Comparison of ENCODE assay signal across 23 cellular contexts in the genomic region with DNA sequence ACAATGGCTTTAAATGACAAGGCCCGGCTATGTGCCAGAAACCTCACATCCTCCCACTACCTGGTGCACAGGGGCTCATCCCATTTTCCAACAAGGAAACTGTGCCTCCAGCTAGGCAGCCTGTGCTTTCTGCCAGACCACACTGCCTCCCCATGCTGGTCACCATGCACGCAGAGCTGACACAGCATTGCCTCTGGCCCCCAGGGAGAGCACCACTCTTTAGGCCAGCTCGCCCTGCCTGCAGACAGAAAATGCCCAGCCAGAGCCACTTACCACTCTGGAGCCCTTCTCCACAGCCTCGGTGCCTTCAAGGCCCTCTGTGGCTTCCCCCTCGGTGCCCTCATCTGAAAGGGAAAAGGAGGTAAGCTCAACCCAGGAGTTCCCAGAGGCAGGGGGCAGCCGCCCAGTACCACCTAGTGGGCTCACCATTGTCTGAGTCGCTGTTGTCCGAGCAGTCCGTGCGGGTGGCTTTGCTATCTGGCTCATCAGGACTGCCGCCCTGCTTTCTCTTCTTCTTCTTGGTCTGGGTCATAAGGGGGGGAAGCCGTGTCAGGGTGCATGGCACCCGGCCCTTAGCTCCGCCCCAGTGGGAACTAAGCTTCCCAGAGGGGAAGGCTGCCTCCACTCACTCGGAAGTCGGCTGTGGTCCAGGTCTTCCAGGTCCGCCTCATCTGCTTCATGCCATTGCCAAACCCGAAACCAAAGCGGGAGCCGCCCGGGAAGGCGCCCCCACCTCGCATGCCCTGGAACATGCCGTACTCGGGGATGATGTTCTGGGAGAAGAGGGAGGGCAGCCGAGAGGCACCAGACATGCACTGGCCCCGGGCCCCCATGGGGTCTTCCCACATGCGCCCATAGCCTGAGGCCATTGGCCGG. TPM values are rescaled to one million over a fixed set of nuclear protein-coding genes. Genes with fewer than 3 reads are reported as not detected.
DNase-seq lines count a peak whose midpoint lies in the region; ATAC-seq, FAIRE-seq and TF ChIP-seq lines count a peak whose summit lies in the region.
"Had no signal": no experiment of that assay in that cellular context is flagged by ENCODE, and none has a peak within 500 bp of the region (broad histone marks: within the 10 kb centered on the region; RNA-seq: fewer than 3 reads in every experiment).

No MANE protein-coding gene starts in this region.

- WGBS in HepG2 (ENCODE audit: low lambda C conversion rate): 94% methylated on average over 19 of the region's 29 CpGs
- WGBS in right lobe of liver (ENCODE audit: insufficient coverage, low coverage, low lambda C conversion rate, missing lambda C conversion rate): 100% methylated on average over 1 of the region's 29 CpGs
- WGBS in trophoblast cell (ENCODE audit: extremely low coverage, insufficient coverage, insufficient read length): no CpG with 5 or more reads among the region's 29 CpGs

- H3K4me3 Mint-ChIP-seq in effector memory CD8-positive, alpha-beta T cell: no peak overlapping the region
- H3K4me3 Mint-ChIP-seq: activated B cell treated with CpG ODN at 0.5 μM for 24 hours; activated T-helper 1 cell treated with anti-CD3 and anti-CD28 coated beads, Interleukin-12 subunit alpha, Interleukin-12 subunit beta, Interleukin-2, Interleukin-4 antibody, amounts not matched to agents 30 ng/mL and 10 ng/mL and 1 ng/mL, durations not matched to agents 14 hours and 24 hours and 36 hours; naive B cell had no signal

- H3K14ac ChIP-seq in trophoblast cell (ENCODE audit: low read length): no peak overlapping the region

- in situ Hi-C loops in HepG2 (cut with HindIII; ENCODE audit: extremely low pct_ligation_motif_present, low pct_unique_long_range_greater_than_20kb): no loop called here

- no peak for TF ChIP-seq CTCF in HepG2 (CRISPR knock-in tag; IDR thresholded peaks at IDR 0.05)
- TF ChIP-seq CTCF in right lobe of liver (IDR thresholded peaks at IDR 0.05): no peak

- no peak for FAIRE-seq in HepG2 (lab: Jason Lieb, UNC)
- FAIRE-seq in H54 (lab: Jason Lieb, UNC): no peak
- FAIRE-seq: astrocyte, urothelium cell line had no signal

- H3K4ac ChIP-seq in trophoblast cell (ENCODE audit: low read depth, low read length): no peak overlapping the region

- H3K4me3 ChIP-seq in HepG2 (replicated peaks in 1 of 3; ENCODE audit: insufficient read depth in 1 of 3, low read depth in 2 of 3, low read length in 3 of 3): no peak overlapping the region
- H3K4me3 ChIP-seq in right lobe of liver: no peak overlapping the region
- no peak overlapping the region for H3K4me3 ChIP-seq in trophoblast cell (ENCODE audit: low read depth, low read length)
- H3K4me3 ChIP-seq: ovary had no signal

- H3K36me3 Mint-ChIP-seq in effector memory CD8-positive, alpha-beta T cell (ENCODE audit: insufficient read depth): peaks cover 62% of the 10 kb centered on the region

- no peak for TF ChIP-seq POLR2A in HepG2 (IDR thresholded peaks at IDR 0.05; ENCODE audit: insufficient read depth in 1 of 2, low read depth in 2 of 2, low read length in 2 of 2)
- no peak for TF ChIP-seq POLR2A in right lobe of liver (IDR thresholded peaks at IDR 0.05)
- no peak for TF ChIP-seq POLR2A in H54 (IDR thresholded peaks at IDR 0.05; ENCODE audit: low read depth, low read length)

- BruUV-seq in HepG2 (replicated peaks; lab: Mats Ljungman, UMichigan): TSS peak; percentile 27

- H2BK120ac ChIP-seq in trophoblast cell (ENCODE audit: insufficient read depth, low read length, poor library complexity): no peak overlapping the region

- peaks cover 7% of the 10 kb centered on the region for H3K4me1 ChIP-seq in HepG2 (ENCODE audit: insufficient read depth, low read length)
- H3K4me1 ChIP-seq in right lobe of liver: peaks cover 0 to 6% (median 0%) of the 10 kb centered on the region in 4 donors
- H3K4me1 ChIP-seq in trophoblast cell (ENCODE audit: control insufficient read depth in 1 of 2, insufficient read depth in 2 of 2, low read length in 2 of 2): no peaks in the 10 kb centered on the region
- H3K4me1 ChIP-seq: foreskin keratinocyte had no signal

- H3K9me3 ChIP-seq in HepG2 (ENCODE audit: low read length): no peaks in the 10 kb centered on the region
- no peaks in the 10 kb centered on the region for H3K9me3 ChIP-seq in right lobe of liver
- H3K9me3 ChIP-seq in trophoblast cell (ENCODE audit: insufficient read depth, low read depth, low read length): no peaks in the 10 kb centered on the region
- H3K9me3 ChIP-seq: ovary had no signal

- H3K27me3 Mint-ChIP-seq in effector memory CD8-positive, alpha-beta T cell: no peaks in the 10 kb centered on the region
- H3K27me3 Mint-ChIP-seq: activated B cell treated with CpG ODN at 0.5 μM for 24 hours, naive B cell had no signal

- no peak overlapping the region for H2BK12ac ChIP-seq in trophoblast cell (ENCODE audit: low read length)

- peak overlapping the region; percentile 9 for H3K18ac ChIP-seq in trophoblast cell (ENCODE audit: low read length)

- H2AK5ac ChIP-seq in trophoblast cell (ENCODE audit: low read length): no peak overlapping the region

- no peak overlapping the region for H4K12ac ChIP-seq in trophoblast cell (ENCODE audit: low read depth, low read length)

- TF ChIP-seq RAD21 in HepG2 (CRISPR knock-in tag; IDR thresholded peaks at IDR 0.05): no peak

- no peak overlapping the region for H3K23ac ChIP-seq in trophoblast cell (ENCODE audit: low read length)

- H2AFZ ChIP-seq in HepG2 (ENCODE audit: low read length) (no peak overlapping the region), trophoblast cell (ENCODE audit: insufficient read depth, low read length, poor library complexity) (no peak overlapping the region)

- no peaks in the 10 kb centered on the region for H3K79me1 ChIP-seq in trophoblast cell (ENCODE audit: low read length)

- no peak for DNase-seq in HepG2 (ENCODE audit: low spot score)
- DNase-seq in right lobe of liver: no peak
- no peak for DNase-seq in effector memory CD8-positive, alpha-beta T cell
- no peak for DNase-seq in trophoblast cell
- no peak for DNase-seq in H54 (ENCODE audit: insufficient read length, low spot score)
- no peak for DNase-seq in NCI-H510A (lab: John Stamatoyannopoulos, UW)
- DNase-seq in OCI-M1 (lab: John Stamatoyannopoulos, UW): no peak
- DNase-seq: activated B cell treated with CpG ODN at 0.5 μM for 24 hours; activated CD4-positive, alpha-beta T cell treated with anti-CD3 and anti-CD28 coated beads, Interleukin-2, amount 50 U/mL, for 4 hours; foreskin keratinocyte; left cardiac atrium; naive B cell; NCI-H2081; NCI-H345; ovary; SHP77 treated with DMSO at 0.1 percent for 48 hours; stimulated activated CD8-positive, alpha-beta memory T cell treated with anti-CD3 and anti-CD28 coated beads, Interleukin-4, amount 100 ng/mL, for 48 hours; SW 1271 had no signal

- H3K27me3 ChIP-seq in HepG2 (ENCODE audit: control insufficient read depth in 1 of 2, insufficient read depth in 2 of 2, low read length in 2 of 2): no peaks in the 10 kb centered on the region
- H3K27me3 ChIP-seq in right lobe of liver: no peaks in the 10 kb centered on the region
- no peaks in the 10 kb centered on the region for H3K27me3 ChIP-seq in trophoblast cell (ENCODE audit: insufficient read depth, low read length)
- H3K27me3 ChIP-seq: foreskin keratinocyte, ovary had no signal

- H4K8ac ChIP-seq in trophoblast cell (ENCODE audit: low read depth, low read length): no peak overlapping the region

- H3K79me2 ChIP-seq in HepG2 (ENCODE audit: insufficient read depth, low read length) (peaks cover 41% of the 10 kb centered on the region), trophoblast cell (ENCODE audit: control insufficient read depth, insufficient read depth, low read length, poor library complexity) (peaks cover 6% of the 10 kb centered on the region)

- no peaks in the 10 kb centered on the region for H3K9me3 Mint-ChIP-seq in effector memory CD8-positive, alpha-beta T cell
- H3K9me3 Mint-ChIP-seq: activated B cell treated with CpG ODN at 0.5 μM for 24 hours; activated naive CD4-positive, alpha-beta T cell treated with anti-CD3 and anti-CD28 coated beads, Interleukin-2, amount 50 U/mL, for 72 hours; activated T-helper 1 cell treated with anti-CD3 and anti-CD28 coated beads, Interleukin-12 subunit alpha, Interleukin-12 subunit beta, Interleukin-2, Interleukin-4 antibody, amounts not matched to agents 30 ng/mL and 10 ng/mL and 1 ng/mL, durations not matched to agents 14 hours and 24 hours and 36 hours; naive B cell had no signal

- peaks cover 16% of the 10 kb centered on the region for H4K20me1 ChIP-seq in HepG2 (ENCODE audit: insufficient read depth, low read length)

- H2BK5ac ChIP-seq in trophoblast cell (ENCODE audit: low read depth, low read length, poor library complexity): no peak overlapping the region

- peak overlapping the region; percentile 49 to 66 for H3K27ac Mint-ChIP-seq in effector memory CD8-positive, alpha-beta T cell
- H3K27ac Mint-ChIP-seq: activated B cell treated with CpG ODN at 0.5 μM for 24 hours; activated T-helper 1 cell treated with anti-CD3 and anti-CD28 coated beads, Interleukin-12 subunit alpha, Interleukin-12 subunit beta, Interleukin-2, Interleukin-4 antibody, amounts not matched to agents 30 ng/mL and 10 ng/mL and 1 ng/mL, durations not matched to agents 14 hours and 24 hours and 36 hours had no signal

- H3K27ac ChIP-seq in HepG2 (ENCODE audit: extremely low read length, insufficient read depth, low read length) (no peak overlapping the region), right lobe of liver (no peak overlapping the region), trophoblast cell (ENCODE audit: low read depth, low read length) (no peak overlapping the region)
- H3K27ac ChIP-seq: foreskin keratinocyte, ovary had no signal

- H3K9ac ChIP-seq in HepG2 (ENCODE audit: insufficient read depth, low read depth, low read length): no peak overlapping the region
- no peak overlapping the region for H3K9ac ChIP-seq in trophoblast cell (ENCODE audit: low read length)

- CTCF ChIA-PET in HepG2 (lab: Yijun Ruan, JAX; ENCODE audit: low intra/inter-chr PET ratio, low total read pairs): no interaction called here

- POLR2A ChIA-PET in HepG2 (lab: Yijun Ruan, JAX): no interaction called here

- ATAC-seq in HepG2 (no peak), right lobe of liver (no peak), HG03280 (IDR thresholded peaks at IDR 0.05; ENCODE audit: unreplicated experiment) (no peak)
- ATAC-seq in effector memory CD8-positive, alpha-beta T cell (replicated peaks): no peak
- ATAC-seq: foreskin keratinocyte, left cardiac atrium had no signal

- peaks cover 19 to 29% of the 10 kb centered on the region in 2 donors for H3K4me1 Mint-ChIP-seq in effector memory CD8-positive, alpha-beta T cell (ENCODE audit: low read depth in 2 of 2)

- no peak overlapping the region for H3K4me2 ChIP-seq in HepG2 (ENCODE audit: low read depth, low read length)
- H3K4me2 ChIP-seq in trophoblast cell (ENCODE audit: low read length): no peak overlapping the region

- H3K36me3 ChIP-seq in HepG2 (replicated peaks in 1 of 2; ENCODE audit: control insufficient read depth in 1 of 2, insufficient read depth in 2 of 2, low read length in 2 of 2) (peaks cover 58 to 88% of the 10 kb centered on the region in 2 experiments), right lobe of liver (peaks cover 4 to 76% (median 37%) of the 10 kb centered on the region in 4 donors), trophoblast cell (ENCODE audit: control insufficient read depth in 1 of 2, insufficient read depth in 2 of 2, low read length in 2 of 2) (peaks cover 77 to 82% of the 10 kb centered on the region in 2 experiments)
- H3K36me3 ChIP-seq: ovary had no signal

- intact Hi-C loops in HepG2 (cut with micrococcal nuclease; ENCODE audit: unreplicated experiment) (no loop called here), right lobe of liver (cut with DNase I) (no loop called here)

- TF ChIP-seq EP300 in HepG2 (IDR thresholded peaks at IDR 0.05; ENCODE audit: low read depth in 2 of 2, low read length in 2 of 2) (no peak), HepG2 (CRISPR knock-in tag; IDR thresholded peaks at IDR 0.05; ENCODE audit: borderline replicate concordance) (no peak)

- no peak overlapping the region for H4K91ac ChIP-seq in trophoblast cell (ENCODE audit: low read depth, low read length)

RNA-seq across cellular contexts. Expression of gene AKAP8L, which starts 18.0 kb away (rescaled TPM):
- total RNA-seq in HepG2 (2016; rRNA removed; fragmentation: Illumina TruSeq; extraction: Trizol) (27.3 and 48.2 TPM in 2 replicates), right lobe of liver (10 to 100 TPM; 27.4 to 69.4 (median 49.6) TPM)
- total RNA-seq in HepG2 (2016; cell fraction: cytosol; rRNA removed; fragmentation: Illumina TruSeq; extraction: Trizol; ENCODE audit: low read depth): 42.8 and 43.6 TPM in 2 replicates
- 28.1 and 49.6 TPM in 2 replicates for total RNA-seq in HepG2 (2016; cell fraction: insoluble cytoplasmic fraction; rRNA removed; fragmentation: Illumina TruSeq; extraction: Trizol)
- 19.3 and 21.1 TPM in 2 replicates for total RNA-seq in HepG2 (2016; cell fraction: membrane; rRNA removed; fragmentation: Illumina TruSeq; extraction: Trizol)
- total RNA-seq in HepG2 (2016; cell fraction: nucleus; rRNA removed; fragmentation: Illumina TruSeq; extraction: Trizol): 58.1 and 60.2 TPM in 2 replicates
- polyA plus RNA-seq in HepG2 (2011; rRNA removed): 49.6 and 63.4 TPM in 2 replicates
- 25.4 and 26.0 TPM in 2 replicates for polyA plus RNA-seq in HepG2 (2011; cell fraction: cytosol; rRNA removed)
- polyA plus RNA-seq in HepG2 (2011; cell fraction: nucleus; rRNA removed): 267 and 311 TPM in 2 replicates
- 54.1 and 55.4 TPM in 2 replicates for polyA plus RNA-seq in HepG2 (2012)
- 3.5 and 4.1 TPM in 2 replicates for polyA plus RNA-seq in HepG2 (2016; cell fraction: cytosol; fragmentation: Illumina TruSeq; extraction: Trizol; ENCODE audit: low read depth)
- 25.4 and 30.1 TPM in 2 replicates for polyA plus RNA-seq in HepG2 (2016; cell fraction: insoluble cytoplasmic fraction; fragmentation: Illumina TruSeq; extraction: Trizol; ENCODE audit: low read depth)
- polyA plus RNA-seq in HepG2 (2016; cell fraction: membrane; fragmentation: Illumina TruSeq; extraction: Trizol; ENCODE audit: low read depth): 5.6 and 6.0 TPM in 2 replicates
- polyA plus RNA-seq in HepG2 (2016; cell fraction: nucleus; fragmentation: Illumina TruSeq; extraction: Trizol; ENCODE audit: insufficient read depth, low read depth): 142 and 146 TPM in 2 replicates
- polyA minus RNA-seq in HepG2 (2011; rRNA and poly(A)+ RNA removed; ENCODE audit: low replicate concordance): 57.8 and 104 TPM in 2 replicates
- 22.7 and 31.4 TPM in 2 replicates for polyA minus RNA-seq in HepG2 (2011; cell fraction: cytosol; rRNA and poly(A)+ RNA removed)
- polyA minus RNA-seq in HepG2 (2011; cell fraction: nucleus; rRNA and poly(A)+ RNA removed): 67.1 and 87.6 TPM in 2 replicates
- polyA plus RNA-seq in trophoblast cell (2013): 92.6 and 94.5 TPM in 2 replicates

RNA-seq across cellular contexts. Expression of gene AKAP8, which starts 21.2 kb away (rescaled TPM):
- 21.2 and 22.1 TPM in 2 replicates for total RNA-seq in HepG2 (2016; rRNA removed; fragmentation: Illumina TruSeq; extraction: Trizol)
- 3.7 and 3.8 TPM in 2 replicates for total RNA-seq in HepG2 (2016; cell fraction: cytosol; rRNA removed; fragmentation: Illumina TruSeq; extraction: Trizol; ENCODE audit: low read depth)
- 20.2 and 21.5 TPM in 2 replicates for total RNA-seq in HepG2 (2016; cell fraction: insoluble cytoplasmic fraction; rRNA removed; fragmentation: Illumina TruSeq; extraction: Trizol)
- 9.1 and 9.4 TPM in 2 replicates for total RNA-seq in HepG2 (2016; cell fraction: membrane; rRNA removed; fragmentation: Illumina TruSeq; extraction: Trizol)
- total RNA-seq in HepG2 (2016; cell fraction: nucleus; rRNA removed; fragmentation: Illumina TruSeq; extraction: Trizol): 17.0 and 19.9 TPM in 2 replicates
- polyA plus RNA-seq in HepG2 (2011; rRNA removed): 15.2 and 15.9 TPM in 2 replicates
- polyA plus RNA-seq in HepG2 (2011; cell fraction: cytosol; rRNA removed): 9.5 and 11.1 TPM in 2 replicates
- 35.3 and 39.7 TPM in 2 replicates for polyA plus RNA-seq in HepG2 (2011; cell fraction: nucleus; rRNA removed)
- 11.5 and 13.0 TPM in 2 replicates for polyA plus RNA-seq in HepG2 (2012)
- polyA plus RNA-seq in HepG2 (2016; cell fraction: cytosol; fragmentation: Illumina TruSeq; extraction: Trizol; ENCODE audit: low read depth): 1.6 TPM in 2 replicates
- 17.4 and 18.4 TPM in 2 replicates for polyA plus RNA-seq in HepG2 (2016; cell fraction: insoluble cytoplasmic fraction; fragmentation: Illumina TruSeq; extraction: Trizol; ENCODE audit: low read depth)
- polyA plus RNA-seq in HepG2 (2016; cell fraction: membrane; fragmentation: Illumina TruSeq; extraction: Trizol; ENCODE audit: low read depth): 3.7 and 4.6 TPM in 2 replicates
- polyA plus RNA-seq in HepG2 (2016; cell fraction: nucleus; fragmentation: Illumina TruSeq; extraction: Trizol; ENCODE audit: insufficient read depth, low read depth): 47.6 and 49.0 TPM in 2 replicates
- polyA minus RNA-seq in HepG2 (2011; rRNA and poly(A)+ RNA removed; ENCODE audit: low replicate concordance): 13.4 and 15.5 TPM in 2 replicates
- 8.0 and 10.5 TPM in 2 replicates for polyA minus RNA-seq in HepG2 (2011; cell fraction: cytosol; rRNA and poly(A)+ RNA removed)
- polyA minus RNA-seq in HepG2 (2011; cell fraction: nucleus; rRNA and poly(A)+ RNA removed): 10.9 and 13.4 TPM in 2 replicates
- 10 to 100 TPM in 5 of 6 experiments, 1 to 10 TPM in 1; 10.0 to 20.2 (median 13.3) TPM for total RNA-seq in right lobe of liver
- 40.6 and 42.9 TPM in 2 replicates for polyA plus RNA-seq in trophoblast cell (2013)

RNA-seq across cellular contexts. Expression of gene WIZ, which starts 49.0 kb away (rescaled TPM):
- total RNA-seq in HepG2 (2016; rRNA removed; fragmentation: Illumina TruSeq; extraction: Trizol) (4.7 and 5.1 TPM in 2 replicates), right lobe of liver (10 to 100 TPM; 12.5 to 24.4 (median 14.6) TPM)
- total RNA-seq in HepG2 (2016; cell fraction: cytosol; rRNA removed; fragmentation: Illumina TruSeq; extraction: Trizol; ENCODE audit: low read depth): 1.7 TPM in 2 replicates
- 4.4 and 4.5 TPM in 2 replicates for total RNA-seq in HepG2 (2016; cell fraction: insoluble cytoplasmic fraction; rRNA removed; fragmentation: Illumina TruSeq; extraction: Trizol)
- 5.9 TPM in 2 replicates for total RNA-seq in HepG2 (2016; cell fraction: membrane; rRNA removed; fragmentation: Illumina TruSeq; extraction: Trizol)
- 4.9 and 5.5 TPM in 2 replicates for total RNA-seq in HepG2 (2016; cell fraction: nucleus; rRNA removed; fragmentation: Illumina TruSeq; extraction: Trizol)
- polyA plus RNA-seq in HepG2 (2011; rRNA removed): 4.8 and 6.3 TPM in 2 replicates
- 3.3 and 4.8 TPM in 2 replicates for polyA plus RNA-seq in HepG2 (2011; cell fraction: cytosol; rRNA removed)
- polyA plus RNA-seq in HepG2 (2011; cell fraction: nucleus; rRNA removed): 17.3 and 17.8 TPM in 2 replicates
- polyA plus RNA-seq in HepG2 (2012): 7.0 and 7.1 TPM in 2 replicates
- polyA plus RNA-seq in HepG2 (2016; cell fraction: cytosol; fragmentation: Illumina TruSeq; extraction: Trizol; ENCODE audit: low read depth): 3.1 and 3.8 TPM in 2 replicates
- polyA plus RNA-seq in HepG2 (2016; cell fraction: insoluble cytoplasmic fraction; fragmentation: Illumina TruSeq; extraction: Trizol; ENCODE audit: low read depth): 11.7 and 16.9 TPM in 2 replicates
- 9.4 and 11.9 TPM in 2 replicates for polyA plus RNA-seq in HepG2 (2016; cell fraction: membrane; fragmentation: Illumina TruSeq; extraction: Trizol; ENCODE audit: low read depth)
- 23.3 and 23.4 TPM in 2 replicates for polyA plus RNA-seq in HepG2 (2016; cell fraction: nucleus; fragmentation: Illumina TruSeq; extraction: Trizol; ENCODE audit: insufficient read depth, low read depth)
- polyA minus RNA-seq in HepG2 (2011; rRNA and poly(A)+ RNA removed; ENCODE audit: low replicate concordance): 5.2 and 6.7 TPM in 2 replicates
- 4.1 and 4.7 TPM in 2 replicates for polyA minus RNA-seq in HepG2 (2011; cell fraction: cytosol; rRNA and poly(A)+ RNA removed)
- 7.0 and 7.5 TPM in 2 replicates for polyA minus RNA-seq in HepG2 (2011; cell fraction: nucleus; rRNA and poly(A)+ RNA removed)
- 31.0 and 32.1 TPM in 2 replicates for polyA plus RNA-seq in trophoblast cell (2013)
